17 cellular contexts compared by ENCODE assay signal in genomic region chr2:133502678-133503077, GRCh38.
DNase-seq lines count a peak whose midpoint lies in the region; ATAC-seq, FAIRE-seq and TF ChIP-seq lines count a peak whose summit lies in the region.
"Had no signal": no experiment of that assay in that cellular context is flagged by ENCODE, and none has a peak within 500 bp of the region (broad histone marks: within the 10 kb centered on the region; RNA-seq: fewer than 3 reads in every experiment).

No MANE protein-coding gene starts in this region.

- WGBS in IMR-90 (ENCODE audit: extremely low coverage in 2 of 2, insufficient read length in 1 of 2), 2 experiments: no CpG with 5 or more reads among the region's 7 CpGs
- 90 to 92% (median 91%) methylated on average over 7 of the region's 7 CpGs for WGBS in small intestine, 3 donors

- peaks cover 27% of the 10 kb centered on the region for H3K4me1 Mint-ChIP-seq in nephron
- H3K4me1 Mint-ChIP-seq: CD4-positive, alpha-beta memory T cell had no signal

- no peaks in the 10 kb centered on the region for H3K9me3 Mint-ChIP-seq in nephron
- H3K9me3 Mint-ChIP-seq: GM23338 had no signal

- no peak for TF ChIP-seq POLR2A in IMR-90 (IDR thresholded peaks at IDR 0.05; ENCODE audit: low read depth, low read length)

- TF ChIP-seq CTCF in IMR-90 (conservative IDR thresholded peaks at IDR 0.05; ENCODE audit: low read depth, low read length): no peak
- TF ChIP-seq CTCF in nephron (IDR thresholded peaks at IDR 0.05; ENCODE audit: unreplicated experiment in 3 of 3): no peak

- peak overlapping the region in 1 of 2 experiments; percentile 13; a peak in 1 of 4 replicates for H4K8ac ChIP-seq in IMR-90 (ENCODE audit: low read depth in 2 of 2, low read length in 2 of 2)

- H3K9me3 ChIP-seq in IMR-90 (ENCODE audit: control insufficient read depth, insufficient read depth, low read length): no peaks in the 10 kb centered on the region
- H3K9me3 ChIP-seq in SK-N-MC (ENCODE audit: low read depth, low read length): no peaks in the 10 kb centered on the region
- H3K9me3 ChIP-seq in small intestine (ENCODE audit: control insufficient read depth, low read depth): no peaks in the 10 kb centered on the region
- H3K9me3 ChIP-seq in SJCRH30 (replicated peaks): no peaks in the 10 kb centered on the region
- H3K9me3 ChIP-seq: BE2C had no signal

- H3K4me1 ChIP-seq in IMR-90 (ENCODE audit: control insufficient read depth, insufficient read depth, low read length) (peaks cover 17% of the 10 kb centered on the region), small intestine (ENCODE audit: control insufficient read depth in 2 of 2, insufficient read depth in 1 of 2, low read depth in 1 of 2, low read length in 1 of 2) (peaks cover 5 to 7% of the 10 kb centered on the region in 2 donors), SJCRH30 (no peaks in the 10 kb centered on the region)
- H3K4me1 ChIP-seq: BE2C had no signal

- CTCF ChIA-PET in IMR-90 (lab: Yijun Ruan, JAX): no interaction called here

- H3K4me3 ChIP-seq in IMR-90 (ENCODE audit: insufficient read depth, low read depth, low read length) (no peak overlapping the region), SK-N-MC (no peak overlapping the region), small intestine (ENCODE audit: low read depth in 1 of 2, low read length in 2 of 2) (no peak overlapping the region), SJCRH30 (no peak overlapping the region)
- H3K4me3 ChIP-seq: GM23338 had no signal

- no peak overlapping the region for H3K4me3 Mint-ChIP-seq in nephron
- H3K4me3 Mint-ChIP-seq: CD4-positive, alpha-beta memory T cell; GM23338 had no signal

- no peak for TF ChIP-seq RAD21 in IMR-90 (IDR thresholded peaks at IDR 0.05; ENCODE audit: low read length)

- H3K4me2 ChIP-seq in IMR-90 (ENCODE audit: low read depth, low read length): no peak overlapping the region
- H3K4me2 ChIP-seq: GM23338 had no signal

- POLR2A ChIA-PET in IMR-90 (lab: Charles Lee; ENCODE audit: unreplicated experiment): no interaction called here

- H3K36me3 ChIP-seq in IMR-90 (ENCODE audit: control insufficient read depth, insufficient read depth, low read length) (no peaks in the 10 kb centered on the region), SK-N-MC (ENCODE audit: insufficient read depth, low read length) (no peaks in the 10 kb centered on the region), small intestine (ENCODE audit: control insufficient read depth in 2 of 2, insufficient read depth in 2 of 2, low read length in 2 of 2) (no peaks in the 10 kb centered on the region), SJCRH30 (no peaks in the 10 kb centered on the region)
- H3K36me3 ChIP-seq: BE2C had no signal

- H4K20me1 ChIP-seq in IMR-90 (ENCODE audit: insufficient read depth, low read length): no peaks in the 10 kb centered on the region

- H2BK20ac ChIP-seq in IMR-90 (ENCODE audit: low read depth, low read length): no peak overlapping the region

- no peak overlapping the region for H3K27ac ChIP-seq in IMR-90 (ENCODE audit: insufficient read depth, low read length)
- peak overlapping the region; percentile 100 for H3K27ac ChIP-seq in SK-N-MC
- H3K27ac ChIP-seq in small intestine (ENCODE audit: low read depth in 1 of 2, low read length in 1 of 2): no peak overlapping the region
- H3K27ac ChIP-seq in SJCRH30: no peak overlapping the region
- H3K27ac ChIP-seq: C4-2B had no signal

- no peak for FAIRE-seq in small intestine (lab: Jason Lieb, UNC)
- FAIRE-seq: A204.1, GM12891, HTR-8/SVneo had no signal

- peak overlapping the region; percentile 70 for H2AK5ac ChIP-seq in IMR-90 (ENCODE audit: low read depth, low read length)

- peak overlapping the region; percentile 32; the same call in 1 of the 2 replicates for H4K91ac ChIP-seq in IMR-90 (ENCODE audit: insufficient read depth, low read depth, low read length)

- ATAC-seq in GM19372 (IDR thresholded peaks at IDR 0.05; ENCODE audit: low read depth, unreplicated experiment) (peak; percentile 6), IMR-90 (ENCODE audit: low read depth) (no peak)
- ATAC-seq: GM23338 had no signal

- peak overlapping the region; percentile 50; the same call in 1 of the 2 replicates for H3K4ac ChIP-seq in IMR-90 (ENCODE audit: low read depth, low read length)

- in situ Hi-C loops in IMR-90 (cut with MboI; ENCODE audit: low sequenced_read_pairs): no loop called here

- no peak overlapping the region for H2BK5ac ChIP-seq in IMR-90 (ENCODE audit: low read depth, low read length, poor library complexity, severe bottlenecking)

- no TSS peak for BruUV-seq in IMR-90 (replicated peaks; lab: Mats Ljungman, UMichigan)

- H3K56ac ChIP-seq in IMR-90 (ENCODE audit: extremely low read depth, insufficient read depth, low read length): no peak overlapping the region

- H3K9me1 ChIP-seq in IMR-90 (ENCODE audit: insufficient read depth, low read length): peaks cover 12% of the 10 kb centered on the region; the same call in 1 of the 2 replicates

- dilution Hi-C loops in IMR-90 (cut with HindIII; ENCODE audit: low sequenced_read_pairs, unreplicated experiment): no loop called here

- 0 out of 2 replicates have a peak overlapping the region, but pooled peaks have one; percentile 16 for H3K18ac ChIP-seq in IMR-90 (ENCODE audit: low read depth, low read length)

- no peak overlapping the region for H4K5ac ChIP-seq in IMR-90 (ENCODE audit: low read depth, low read length)

- H3K79me1 ChIP-seq in IMR-90 (ENCODE audit: low read depth in 1 of 2, low read length in 2 of 2): peaks cover 5 to 10% of the 10 kb centered on the region in 2 experiments; a peak in 3 of 4 replicates

- no peak overlapping the region; the same call in 1 of the 2 replicates for H3K14ac ChIP-seq in IMR-90 (replicated peaks; ENCODE audit: low read depth, low read length)

- peak overlapping the region in 2 of 3 experiments; percentile 88 for H3K27ac Mint-ChIP-seq in nephron
- H3K27ac Mint-ChIP-seq: CD4-positive, alpha-beta memory T cell; GM23338 had no signal

- no peak for DNase-seq in IMR-90
- DNase-seq in SK-N-MC (ENCODE audit: low read depth, low spot score): no peak
- no peak for DNase-seq in small intestine
- no peak for DNase-seq in SJCRH30
- no peak for DNase-seq in stimulated activated CD4-positive, alpha-beta T cell treated with anti-CD3 and anti-CD28 coated beads, Interleukin-2, amount 100 ng/mL, for 48 hours
- DNase-seq: BE2C; CD4-positive, alpha-beta memory T cell; DMS79; H7; KBM-7 had no signal

- no peaks in the 10 kb centered on the region for H3K27me3 Mint-ChIP-seq in nephron (ENCODE audit: low read depth)
- H3K27me3 Mint-ChIP-seq: CD4-positive, alpha-beta memory T cell had no signal

- H3K27me3 ChIP-seq in IMR-90 (ENCODE audit: control insufficient read depth, insufficient read depth, low read length) (no peaks in the 10 kb centered on the region), small intestine (ENCODE audit: control insufficient read depth in 2 of 2, insufficient read depth in 2 of 2, low read length in 2 of 2) (no peaks in the 10 kb centered on the region), SJCRH30 (no peaks in the 10 kb centered on the region)
- H3K27me3 ChIP-seq: BE2C had no signal

- H2BK120ac ChIP-seq in IMR-90 (ENCODE audit: low read depth, low read length): no peak overlapping the region; the same call in 1 of the 2 replicates

- no peak overlapping the region; the same call in 2 of the 3 replicates for H2BK15ac ChIP-seq in IMR-90 (ENCODE audit: low read depth, low read length)

- H2AK9ac ChIP-seq in IMR-90 (replicated peaks; ENCODE audit: low read depth, low read length, poor library complexity): no peak overlapping the region

- H3K9ac ChIP-seq in IMR-90 (ENCODE audit: low read depth, low read length) (no peak overlapping the region), SK-N-MC (ENCODE audit: insufficient read length) (no peak overlapping the region)

- intact Hi-C loops in IMR-90 (cut with micrococcal nuclease): no loop called here

- no peaks in the 10 kb centered on the region for H3K36me3 Mint-ChIP-seq in nephron (ENCODE audit: low read depth)
- H3K36me3 Mint-ChIP-seq: CD4-positive, alpha-beta memory T cell had no signal

- no peak overlapping the region for H2AFZ ChIP-seq in IMR-90 (replicated peaks; ENCODE audit: low read length, poor library complexity)
- H2AFZ ChIP-seq: GM23338 had no signal

- H3K23ac ChIP-seq in IMR-90 (ENCODE audit: low read depth, low read length): no peak overlapping the region

TF ChIP-seq in IMR-90, 13 proteins besides CTCF, POLR2A, EP300 and RAD21:
- TF ChIP-seq MAFK (IDR thresholded peaks at IDR 0.05; ENCODE audit: low read depth, low read length) (no peak), FOS (IDR thresholded peaks at IDR 0.05; ENCODE audit: low read depth, low read length) (no peak), MAZ (IDR thresholded peaks at IDR 0.05; ENCODE audit: borderline replicate concordance, low read depth, low read length) (no peak), MXI1 (IDR thresholded peaks at IDR 0.05; ENCODE audit: borderline replicate concordance, low read depth, low read length) (no peak), NFE2L2 (IDR thresholded peaks at IDR 0.05; ENCODE audit: low read depth, low read length) (no peak), RCOR1 (IDR thresholded peaks at IDR 0.05; ENCODE audit: insufficient replicate concordance, low read length) (no peak), ELK1 (IDR thresholded peaks at IDR 0.05; ENCODE audit: borderline replicate concordance, low read depth, low read length) (no peak), SMC3 (IDR thresholded peaks at IDR 0.05; ENCODE audit: low read depth, low read length) (no peak), CHD1 (IDR thresholded peaks at IDR 0.05; ENCODE audit: low read depth, low read length) (no peak), RFX5 (IDR thresholded peaks at IDR 0.05; ENCODE audit: low read depth, low read length) (no peak), BHLHE40 (IDR thresholded peaks at IDR 0.05; ENCODE audit: low read depth, low read length) (no peak)
- TF ChIP-seq, protein P1, sequence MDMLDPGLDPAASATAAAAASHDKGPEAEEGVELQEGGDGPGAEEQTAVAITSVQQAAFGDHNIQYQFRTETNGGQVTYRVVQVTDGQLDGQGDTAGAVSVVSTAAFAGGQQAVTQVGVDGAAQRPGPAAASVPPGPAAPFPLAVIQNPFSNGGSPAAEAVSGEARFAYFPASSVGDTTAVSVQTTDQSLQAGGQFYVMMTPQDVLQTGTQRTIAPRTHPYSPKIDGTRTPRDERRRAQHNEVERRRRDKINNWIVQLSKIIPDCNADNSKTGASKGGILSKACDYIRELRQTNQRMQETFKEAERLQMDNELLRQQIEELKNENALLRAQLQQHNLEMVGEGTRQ (IDR thresholded peaks at IDR 0.05; ENCODE audit: low read depth, low read length): no peak
